Comparison of ENCODE assay signal across 8 cellular contexts in the genomic region with DNA sequence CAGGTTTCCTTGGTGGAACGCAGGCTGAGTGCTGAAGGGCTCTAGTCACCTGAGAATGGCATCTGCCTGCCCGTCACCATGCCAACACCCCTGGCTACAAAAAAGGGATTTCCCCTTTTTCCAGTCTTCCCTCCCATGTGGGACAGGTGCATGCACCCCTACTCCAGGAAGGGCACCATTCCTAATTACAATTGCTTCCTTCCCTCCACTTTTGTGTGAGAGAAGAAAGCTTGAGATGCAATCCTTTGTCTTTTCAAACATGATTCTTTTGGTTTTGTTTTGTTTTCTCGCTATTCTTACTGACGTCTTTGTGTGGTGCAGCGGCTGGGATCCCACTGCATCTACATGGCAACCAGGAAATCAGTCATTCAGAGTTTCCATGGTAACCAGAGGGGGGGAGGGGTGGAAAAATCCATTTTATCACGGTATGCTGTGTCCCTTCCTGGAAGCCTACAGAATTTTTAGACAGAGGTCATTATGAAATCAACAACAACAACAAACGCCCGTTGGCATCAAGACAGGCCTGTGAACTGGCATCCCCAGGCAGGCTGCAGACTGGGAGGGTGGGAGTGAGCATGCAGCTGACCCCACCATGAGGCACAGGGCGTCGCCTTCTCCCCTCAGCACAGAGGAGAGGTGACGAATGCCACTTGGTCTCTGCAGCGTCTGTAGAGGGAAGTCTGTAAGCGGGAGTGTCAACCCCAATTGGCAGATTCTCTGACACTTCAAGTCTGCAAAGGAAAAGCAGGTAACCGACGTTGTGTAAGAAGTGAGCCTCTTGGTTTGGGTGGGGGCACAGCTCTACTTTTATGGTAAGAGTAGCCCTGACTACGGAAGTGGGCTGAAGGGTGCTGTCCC. TPM values are rescaled to one million over a fixed set of nuclear protein-coding genes. Genes with fewer than 3 reads are reported as not detected.
DNase-seq lines count a peak whose midpoint lies in the region; ATAC-seq and TF ChIP-seq lines count a peak whose summit lies in the region.

No MANE protein-coding gene starts in this region.

- POLR2A ChIA-PET in RWPE1 (lab: Yijun Ruan, JAX; ENCODE audit: low non-redundant PET): no interaction called here

- peaks cover 28% of the 10 kb centered on the region for H3K9me3 Mint-ChIP-seq in activated CD4-positive, alpha-beta T cell treated with anti-CD3 and anti-CD28 coated beads, Interleukin-2, amount 10 ng/mL, durations not matched to agents 24 days and 14 days

- H3K36me3 Mint-ChIP-seq in activated CD4-positive, alpha-beta T cell treated with anti-CD3 and anti-CD28 coated beads, Interleukin-2, amount 10 ng/mL, durations not matched to agents 24 days and 14 days (ENCODE audit: low read depth): peaks cover 22% of the 10 kb centered on the region

- peak overlapping the region in 1 of 2 donors; percentile 71 for H3K27ac ChIP-seq in coronary artery
- no peak overlapping the region for H3K27ac ChIP-seq in RWPE1

- peak overlapping the region; percentile 46 for H3K4me3 ChIP-seq in coronary artery

- no peak for TF ChIP-seq CTCF in GM13977 (IDR thresholded peaks at IDR 0.05; ENCODE audit: extremely low read depth, insufficient read depth, missing control alignments)
- no peak for TF ChIP-seq CTCF in coronary artery (IDR thresholded peaks at IDR 0.05)
- no peak for TF ChIP-seq CTCF in RWPE1 (conservative IDR thresholded peaks at IDR 0.05; ENCODE audit: low read depth)

- DNase-seq in GM13977 (ENCODE audit: low spot score) (peak; percentile 77), NCI-H146 (lab: John Stamatoyannopoulos, UW) (peak; percentile 88), coronary artery (ENCODE audit: low spot score) (no peak), medulla oblongata (ENCODE audit: extremely low spot score) (peak; percentile 63), RWPE1 (ENCODE audit: low spot score) (no peak)
- peak; percentile 97 for DNase-seq in activated CD4-positive, alpha-beta T cell treated with anti-CD3 and anti-CD28 coated beads, Interleukin-2, amount 10 ng/mL, durations not matched to agents 24 days and 14 days
- DNase-seq in stimulated activated CD8-positive, alpha-beta memory T cell treated with anti-CD3 and anti-CD28 coated beads, Interleukin-12 subunit alpha, Interleukin-12 subunit beta, amount 100 ng/mL, for 24 hours (ENCODE audit: extremely low read depth): peak; percentile 67

- peak overlapping the region; percentile 89 for H3K4me3 Mint-ChIP-seq in activated CD4-positive, alpha-beta T cell treated with anti-CD3 and anti-CD28 coated beads, Interleukin-2, amount 10 ng/mL, durations not matched to agents 24 days and 14 days

- intact Hi-C loops in activated CD4-positive, alpha-beta T cell treated with anti-CD3 and anti-CD28 coated beads, Interleukin-2, amount 10 ng/mL, durations not matched to agents 24 days and 14 days (cut with micrococcal nuclease): loop anchor here (1.0 to 5.0 kb wide), 11 partner anchors 13 to 705 kb away; a partner anchor contains a TSS

- H3K27me3 Mint-ChIP-seq in activated CD4-positive, alpha-beta T cell treated with anti-CD3 and anti-CD28 coated beads, Interleukin-2, amount 10 ng/mL, durations not matched to agents 24 days and 14 days: peaks cover 2% of the 10 kb centered on the region

- H3K4me1 Mint-ChIP-seq in activated CD4-positive, alpha-beta T cell treated with anti-CD3 and anti-CD28 coated beads, Interleukin-2, amount 10 ng/mL, durations not matched to agents 24 days and 14 days: peaks cover 65% of the 10 kb centered on the region

- in situ Hi-C loops in GM13977 (cut with MboI; ENCODE audit: low pct_unique_long_range_greater_than_20kb, low sequenced_read_pairs, unreplicated experiment): loop anchor here (10.0 kb wide), 1 partner anchor 128 kb away; no protein-coding TSS in a partner anchor

- ATAC-seq in HG02678 (IDR thresholded peaks at IDR 0.05; ENCODE audit: unreplicated experiment): peak; percentile 78

- peak overlapping the region; percentile 99 for H3K27ac Mint-ChIP-seq in activated CD4-positive, alpha-beta T cell treated with anti-CD3 and anti-CD28 coated beads, Interleukin-2, amount 10 ng/mL, durations not matched to agents 24 days and 14 days

- CTCF ChIA-PET in RWPE1 (lab: Yijun Ruan, JAX): interaction anchor here (0.7 kb wide), 1 partner anchor 226 kb away, joined by 3 read pairs; no protein-coding TSS in a partner anchor

RNA-seq across cellular contexts. Expression of a gene that starts 13.6 kb away (rescaled TPM):
- 104 and 105 TPM in 2 replicates for total RNA-seq in activated CD4-positive, alpha-beta T cell treated with anti-CD3 and anti-CD28 coated beads, Interleukin-2, amount 10 ng/mL, durations not matched to agents 24 days and 14 days

Comparison
In these comparisons a context has a peak if more than half of its experiments do, and no peak if none do; other contexts are left out.
1. DNase-seq: peak in GM13977 (single experiment), NCI-H146 (single experiment), activated CD4-positive, alpha-beta T cell treated with anti-CD3 and anti-CD28 coated beads, Interleukin-2, amount 10 ng/mL, durations not matched to agents 24 days and 14 days (single experiment), medulla oblongata (single experiment) and stimulated activated CD8-positive, alpha-beta memory T cell treated with anti-CD3 and anti-CD28 coated beads, Interleukin-12 subunit alpha, Interleukin-12 subunit beta, amount 100 ng/mL, for 24 hours (single experiment); none in coronary artery (single experiment) and RWPE1 (single experiment).